Comparison of ENCODE assay signal across 23 cellular contexts in genomic region chr12:23209793-23210192, GRCh38.
"Had no signal": no experiment of that assay in that cellular context is flagged by ENCODE, and none has a peak within 500 bp of the region (broad histone marks: within the 10 kb centered on the region; RNA-seq: fewer than 3 reads in every experiment).

No MANE protein-coding gene starts in this region.

- FAIRE-seq: K562 had no signal

- H3K27me3 ChIP-seq: adrenal gland, Peyer's patch had no signal

- H3K9me3 ChIP-seq: adrenal gland had no signal

- DNase-seq: activated CD4-positive, alpha-beta T cell treated with anti-CD3 and anti-CD28 coated beads for 48 hours; activated CD4-positive, alpha-beta T cell treated with anti-CD3 and anti-CD28 coated beads, Interleukin-2, amount 50 U/mL, for 4 hours; activated CD4-positive, CD25-positive, alpha-beta regulatory T cell treated with anti-CD3 and anti-CD28 coated beads, Interleukin-2, amount 50 U/mL, for 72 hours; activated CD8-positive, alpha-beta memory T cell treated with anti-CD3 and anti-CD28 coated beads, Interleukin-2, amount 50 U/mL, for 48 hours; activated CD8-positive, alpha-beta T cell treated with anti-CD3 and anti-CD28 coated beads, Interleukin-2, amount 10 ng/mL, durations not matched to agents 7 days and 5 days; activated naive CD4-positive, alpha-beta T cell treated with anti-CD3 and anti-CD28 coated beads, Interleukin-2, amount 50 U/mL, for 16 hours; activated naive CD8-positive, alpha-beta T cell treated with anti-CD3 and anti-CD28 coated beads, Interleukin-2, amount 10 ng/mL, durations not matched to agents 7 days and 5 days; activated T-cell treated with anti-CD3 and anti-CD28 coated beads, Interleukin-2, amount 50 U/mL, for 1 hour; adrenal gland; anterior cingulate cortex; central memory CD4-positive, alpha-beta T cell; Karpas-422; NCI-H1048; NCI-H146; NCI-H1930; NCI-H2171; NCI-H2227 treated with DMSO at 0.1 percent for 48 hours; NCI-H526; NCI-H774; OCI-M1; Peyer's patch; SHP77 had no signal

- H3K36me3 ChIP-seq: adrenal gland, Peyer's patch had no signal

- H3K27ac ChIP-seq: adrenal gland, Peyer's patch had no signal

- H3K4me1 ChIP-seq: adrenal gland, Peyer's patch had no signal

- H3K4me3 ChIP-seq: adrenal gland, K562, Peyer's patch had no signal

- ATAC-seq: activated CD8-positive, alpha-beta T cell treated with anti-CD3 and anti-CD28 coated beads, Interleukin-2, amount 10 ng/mL, durations not matched to agents 7 days and 5 days; K562 had no signal
